Comparison of ENCODE assay signal across 35 cellular contexts in the genomic region with DNA sequence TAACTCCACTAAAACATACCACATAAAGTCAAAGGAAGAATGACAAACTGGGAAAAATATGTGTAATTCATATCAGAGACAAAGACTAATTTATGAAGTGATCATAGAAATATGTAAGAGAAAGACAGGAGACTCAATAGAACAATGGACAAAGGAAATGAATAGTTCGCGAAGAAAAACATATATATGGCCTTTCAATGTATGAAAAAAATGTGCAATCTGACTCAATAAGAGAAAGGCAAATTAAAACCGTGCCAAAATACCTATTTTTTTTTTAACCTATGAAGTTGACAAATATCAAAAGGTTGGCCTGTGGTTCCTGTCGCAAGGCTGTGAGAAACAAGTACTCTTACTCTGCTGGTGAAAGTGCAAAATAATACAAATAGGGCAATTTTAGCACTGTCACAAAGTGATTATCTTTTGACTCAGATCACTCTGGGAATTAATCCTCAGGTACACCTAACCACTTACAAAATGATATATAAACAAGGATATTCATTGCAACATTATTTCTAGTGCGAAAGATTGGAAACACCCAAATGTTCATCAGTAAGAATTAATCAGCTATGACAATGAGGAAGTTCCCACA. TPM values are rescaled to one million over a fixed set of nuclear protein-coding genes. Genes with fewer than 3 reads are reported as not detected.
DNase-seq lines count a peak whose midpoint lies in the region; ATAC-seq, FAIRE-seq and TF ChIP-seq lines count a peak whose summit lies in the region.
"Had no signal": no experiment of that assay in that cellular context is flagged by ENCODE, and none has a peak within 500 bp of the region (broad histone marks: within the 10 kb centered on the region; RNA-seq: fewer than 3 reads in every experiment).

No MANE protein-coding gene starts in this region.

- intact Hi-C loops in activated CD4-positive, alpha-beta T cell treated with anti-CD3 and anti-CD28 coated beads for 36 hours (cut with DNase I, micrococcal nuclease), result no loop called here
- intact Hi-C loops in PC-9 (cut with micrococcal nuclease; ENCODE audit: unreplicated experiment) (no loop called here), endothelial cell of umbilical vein (cut with micrococcal nuclease) (loop anchor here (1.0 to 10.0 kb wide), 5 partner anchors 78 to 366 kb away; a partner anchor contains a TSS)

- dilution Hi-C loops in endothelial cell of umbilical vein (cut with MboI; ENCODE audit: extremely low pct_ligation_motif_present, low sequenced_read_pairs), result no loop called here

- no peak overlapping the region for H3K27ac Mint-ChIP-seq in activated CD4-positive, alpha-beta T cell treated with anti-CD3 and anti-CD28 coated beads for 36 hours
- no peak overlapping the region for H3K27ac Mint-ChIP-seq in stimulated activated naive CD8-positive, alpha-beta T cell treated with anti-CD3 and anti-CD28 coated beads, Interleukin-15, amount 100 ng/mL, for 72 hours
- H3K27ac Mint-ChIP-seq: activated CD4-positive, alpha-beta T cell treated with anti-CD3 and anti-CD28 coated beads, Interleukin-2, amount 10 ng/mL, durations not matched to agents 7 days and 5 days; activated naive CD4-positive, alpha-beta T cell treated with anti-CD3 and anti-CD28 coated beads, Interleukin-2, amount 50 U/mL, for 24 hours; activated T-helper 2 cell treated with anti-CD3 and anti-CD28 coated beads, Interferon-gamma antibody, Interleukin-2, Interleukin-4, amounts not matched to agents 10 μg/mL and 5 μg/mL and 100 μg/mL, durations not matched to agents 14 hours and 24 hours and 36 hours; CD4-positive, alpha-beta memory T cell; endodermal cell; T-helper 2 cell treated with Interferon-gamma antibody and Interleukin-4, amounts not matched to agents 5 μg/mL and 100 μg/mL, for 36 hours had no signal

- H3K36me3 ChIP-seq in PC-9 (ENCODE audit: low read depth) (no peaks in the 10 kb centered on the region), endothelial cell of umbilical vein (ENCODE audit: control insufficient read depth in 2 of 2, extremely low read depth in 1 of 2, insufficient read depth in 2 of 2, low read length in 2 of 2) (no peaks in the 10 kb centered on the region)
- H3K36me3 ChIP-seq: cardiac muscle cell, tibial artery had no signal

- peak; percentile 79 for ATAC-seq in activated CD4-positive, alpha-beta T cell treated with anti-CD3 and anti-CD28 coated beads for 36 hours
- ATAC-seq in stimulated activated naive CD8-positive, alpha-beta T cell treated with anti-CD3 and anti-CD28 coated beads, Interleukin-15, amount 100 ng/mL, for 72 hours, result no peak
- ATAC-seq: left ventricle myocardium superior; naive thymus-derived CD4-positive, alpha-beta T cell had no signal

- peak; percentile 8 for DNase-seq in activated CD4-positive, alpha-beta T cell treated with anti-CD3 and anti-CD28 coated beads for 36 hours
- no peak for DNase-seq in activated CD4-positive, alpha-beta T cell treated with anti-CD3 and anti-CD28 coated beads, Interleukin-2, amount 50 U/mL, for 4 hours
- peak in 1 of 2 experiments; percentile 65 for DNase-seq in PC-9
- DNase-seq in endothelial cell of umbilical vein (ENCODE audit: low read depth, low spot score), result peak; percentile 89
- peak; percentile 15 for DNase-seq in non-pigmented ciliary epithelial cell (ENCODE audit: low read depth)
- no peak for DNase-seq in stimulated activated naive CD8-positive, alpha-beta T cell treated with anti-CD3 and anti-CD28 coated beads, Interleukin-15, amount 100 ng/mL, for 72 hours
- DNase-seq in putamen (ENCODE audit: low spot score), result no peak
- no peak for DNase-seq in GDM1 (lab: John Stamatoyannopoulos, UW)
- DNase-seq: activated CD4-positive, alpha-beta T cell treated with anti-CD3 and anti-CD28 coated beads, Interleukin-2, amount 10 ng/mL, durations not matched to agents 7 days and 5 days; activated CD8-positive, alpha-beta memory T cell treated with anti-CD3 and anti-CD28 coated beads, Interleukin-2, amount 50 U/mL, for 4 hours; amygdala; CD4-positive, alpha-beta memory T cell; DMS 273 treated with DMSO at 0.1 percent for 48 hours; endodermal cell; glutamatergic neuron; H7; islet precursor cell; left ventricle myocardium superior; midbrain; naive thymus-derived CD4-positive, alpha-beta T cell; NCI-H1436; NCI-H446 treated with DMSO at 0.1 percent for 48 hours; NCI-H82; occipital lobe; retina; small intestine; tibial artery had no signal

- H3F3A ChIP-seq in PC-9 (ENCODE audit: insufficient read depth, low read depth), result no peaks in the 10 kb centered on the region

- H3K4me3 Mint-ChIP-seq in activated CD4-positive, alpha-beta T cell treated with anti-CD3 and anti-CD28 coated beads for 36 hours, result no peak overlapping the region
- no peak overlapping the region for H3K4me3 Mint-ChIP-seq in stimulated activated naive CD8-positive, alpha-beta T cell treated with anti-CD3 and anti-CD28 coated beads, Interleukin-15, amount 100 ng/mL, for 72 hours
- H3K4me3 Mint-ChIP-seq: activated CD4-positive, alpha-beta T cell treated with anti-CD3 and anti-CD28 coated beads, Interleukin-2, amount 10 ng/mL, durations not matched to agents 7 days and 5 days; activated naive CD4-positive, alpha-beta T cell treated with anti-CD3 and anti-CD28 coated beads, Interleukin-2, amount 50 U/mL, for 24 hours; CD4-positive, alpha-beta memory T cell; endodermal cell; naive thymus-derived CD4-positive, alpha-beta T cell; T-helper 2 cell treated with Interferon-gamma antibody and Interleukin-4, amounts not matched to agents 5 μg/mL and 100 μg/mL, for 36 hours had no signal

- no peak overlapping the region for H3K4me3 ChIP-seq in PC-9
- H3K4me3 ChIP-seq in endothelial cell of umbilical vein (replicated peaks in 1 of 3; ENCODE audit: insufficient read depth in 1 of 3, low read depth in 1 of 3, low read length in 3 of 3), result peak overlapping the region in 1 of 3 experiments; percentile 18
- H3K4me3 ChIP-seq: cardiac muscle cell, coronary artery, tibial artery had no signal

- peaks cover 5% of the 10 kb centered on the region for H3K4me1 Mint-ChIP-seq in activated CD4-positive, alpha-beta T cell treated with anti-CD3 and anti-CD28 coated beads for 36 hours
- no peaks in the 10 kb centered on the region for H3K4me1 Mint-ChIP-seq in stimulated activated naive CD8-positive, alpha-beta T cell treated with anti-CD3 and anti-CD28 coated beads, Interleukin-15, amount 100 ng/mL, for 72 hours
- H3K4me1 Mint-ChIP-seq: activated CD4-positive, alpha-beta T cell treated with anti-CD3 and anti-CD28 coated beads, Interleukin-2, amount 10 ng/mL, durations not matched to agents 7 days and 5 days; activated naive CD4-positive, alpha-beta T cell treated with anti-CD3 and anti-CD28 coated beads, Interleukin-2, amount 50 U/mL, for 24 hours; endodermal cell; naive thymus-derived CD4-positive, alpha-beta T cell had no signal

- H2AFZ ChIP-seq in PC-9 (no peak overlapping the region), endothelial cell of umbilical vein (ENCODE audit: low read depth, low read length) (no peak overlapping the region)

- H3K9me3 ChIP-seq in PC-9 (ENCODE audit: insufficient read depth, low read depth), result no peaks in the 10 kb centered on the region; the same call in 1 of the 2 replicates
- H3K9me3 ChIP-seq in endothelial cell of umbilical vein (replicated peaks; ENCODE audit: control insufficient read depth, insufficient read depth, low read length), result no peaks in the 10 kb centered on the region
- H3K9me3 ChIP-seq: tibial artery had no signal

- POLR2A ChIA-PET in activated CD4-positive, alpha-beta T cell treated with anti-CD3 and anti-CD28 coated beads for 36 hours (lab: Charles Lee), result no interaction called here
- POLR2A ChIA-PET in PC-9 (lab: Charles Lee; ENCODE audit: unreplicated experiment), result interaction anchor here (0.7 kb wide), 1 partner anchor 1123 kb away, joined by 3 read pairs; no protein-coding TSS in a partner anchor
- POLR2A ChIA-PET in endothelial cell of umbilical vein (lab: Charles Lee), result no interaction called here

- no peaks in the 10 kb centered on the region for H3K9me3 Mint-ChIP-seq in activated CD4-positive, alpha-beta T cell treated with anti-CD3 and anti-CD28 coated beads for 36 hours (ENCODE audit: low read depth)
- H3K9me3 Mint-ChIP-seq in stimulated activated naive CD8-positive, alpha-beta T cell treated with anti-CD3 and anti-CD28 coated beads, Interleukin-15, amount 100 ng/mL, for 72 hours, result peaks cover 13 to 15% of the 10 kb centered on the region in 2 donors
- H3K9me3 Mint-ChIP-seq: activated T-helper 2 cell treated with anti-CD3 and anti-CD28 coated beads, Interferon-gamma antibody, Interleukin-2, Interleukin-4, amounts not matched to agents 10 μg/mL and 5 μg/mL and 100 μg/mL, durations not matched to agents 14 hours and 24 hours and 36 hours; endodermal cell; T-helper 2 cell treated with Interferon-gamma antibody and Interleukin-4, amounts not matched to agents 5 μg/mL and 100 μg/mL, for 36 hours had no signal

- no TSS peak for BruUV-seq in PC-9 (replicated peaks; lab: Mats Ljungman, UMichigan)
- TSS peak; percentile 84 for BruUV-seq in endothelial cell of umbilical vein (replicated peaks; lab: Mats Ljungman, UMichigan)

- H3K4me2 ChIP-seq in PC-9 (no peak overlapping the region), endothelial cell of umbilical vein (ENCODE audit: insufficient read depth, low read length) (peak overlapping the region; percentile 88)
- H3K4me2 ChIP-seq: KMS-11 had no signal

- H3K9ac ChIP-seq in endothelial cell of umbilical vein (replicated peaks; ENCODE audit: extremely low read depth, insufficient read depth, low read length), result peak overlapping the region; percentile 78
- H3K9ac ChIP-seq: KMS-11 had no signal

- H3K27me3 ChIP-seq in PC-9 (ENCODE audit: insufficient read depth, low read depth), result no peaks in the 10 kb centered on the region
- H3K27me3 ChIP-seq in endothelial cell of umbilical vein (ENCODE audit: control insufficient read depth in 2 of 2, insufficient read depth in 2 of 2, low read length in 2 of 2), result no peaks in the 10 kb centered on the region
- H3K27me3 ChIP-seq: cardiac muscle cell, tibial artery had no signal

- 0 out of 2 replicates have a peak, but pooled peaks cover 4% of the 10 kb centered on the region for H3K4me1 ChIP-seq in PC-9 (replicated peaks; ENCODE audit: insufficient read depth)
- H3K4me1 ChIP-seq in endothelial cell of umbilical vein (ENCODE audit: control insufficient read depth, extremely low read depth, insufficient read depth, low read length), result peaks cover 44% of the 10 kb centered on the region
- H3K4me1 ChIP-seq: tibial artery had no signal

- H3K79me2 ChIP-seq in PC-9 (ENCODE audit: low read depth), result no peaks in the 10 kb centered on the region
- no peaks in the 10 kb centered on the region for H3K79me2 ChIP-seq in endothelial cell of umbilical vein (ENCODE audit: control insufficient read depth, insufficient read depth, low read length)

- H3K27ac ChIP-seq in PC-9 (0 out of 2 replicates have a peak overlapping the region, but pooled peaks have one; percentile 1), endothelial cell of umbilical vein (ENCODE audit: insufficient read depth, low read depth, low read length) (peak overlapping the region; percentile 99)
- H3K27ac ChIP-seq: cardiac muscle cell, coronary artery, KMS-11, tibial artery had no signal

- H3K9me2 ChIP-seq in PC-9 (ENCODE audit: insufficient read depth), result no peaks in the 10 kb centered on the region

- peak; percentile 84 for FAIRE-seq in endothelial cell of umbilical vein (lab: Jason Lieb, UNC)
- FAIRE-seq: small intestine had no signal

- no peak for TF ChIP-seq POLR2A in endothelial cell of umbilical vein (IDR thresholded peaks at IDR 0.05; ENCODE audit: low read depth, low read length)

- H3K27me3 Mint-ChIP-seq in activated CD4-positive, alpha-beta T cell treated with anti-CD3 and anti-CD28 coated beads for 36 hours, result no peaks in the 10 kb centered on the region
- no peaks in the 10 kb centered on the region for H3K27me3 Mint-ChIP-seq in stimulated activated naive CD8-positive, alpha-beta T cell treated with anti-CD3 and anti-CD28 coated beads, Interleukin-15, amount 100 ng/mL, for 72 hours
- H3K27me3 Mint-ChIP-seq: activated CD4-positive, alpha-beta T cell treated with anti-CD3 and anti-CD28 coated beads, Interleukin-2, amount 10 ng/mL, durations not matched to agents 7 days and 5 days; activated naive CD4-positive, alpha-beta T cell treated with anti-CD3 and anti-CD28 coated beads, Interleukin-2, amount 50 U/mL, for 24 hours; CD4-positive, alpha-beta memory T cell had no signal

- H4K20me1 ChIP-seq in PC-9 (ENCODE audit: insufficient read depth) (no peaks in the 10 kb centered on the region), endothelial cell of umbilical vein (replicated peaks; ENCODE audit: control insufficient read depth, extremely low read depth, insufficient read depth, low read length) (no peaks in the 10 kb centered on the region)

- no peaks in the 10 kb centered on the region for H3K36me3 Mint-ChIP-seq in activated CD4-positive, alpha-beta T cell treated with anti-CD3 and anti-CD28 coated beads for 36 hours (ENCODE audit: low read depth)
- H3K36me3 Mint-ChIP-seq: activated naive CD4-positive, alpha-beta T cell treated with anti-CD3 and anti-CD28 coated beads, Interleukin-2, amount 50 U/mL, for 24 hours; CD4-positive, alpha-beta memory T cell; naive thymus-derived CD4-positive, alpha-beta T cell had no signal

- TF ChIP-seq CTCF in PC-9 (conservative IDR thresholded peaks at IDR 0.05) (no peak), endothelial cell of umbilical vein (IDR thresholded peaks at IDR 0.05; ENCODE audit: extremely low read depth in 1 of 2, insufficient read depth in 1 of 2, low read depth in 1 of 2, low read length in 2 of 2) (no peak)

- CTCF ChIA-PET in activated CD4-positive, alpha-beta T cell treated with anti-CD3 and anti-CD28 coated beads for 36 hours (lab: Charles Lee), result no interaction called here
- CTCF ChIA-PET in PC-9 (lab: Charles Lee), result interaction anchor here (0.5 kb wide), 1 partner anchor 1077 kb away, joined by 4 read pairs; no protein-coding TSS in a partner anchor
- CTCF ChIA-PET in endothelial cell of umbilical vein (lab: Charles Lee), result interaction anchor here (0.7 kb wide), 1 partner anchor 16 kb away, joined by 3 read pairs; no protein-coding TSS in a partner anchor

- H3K9me1 ChIP-seq in endothelial cell of umbilical vein (replicated peaks; ENCODE audit: control insufficient read depth, extremely low read depth, insufficient read depth, low read length), result no peaks in the 10 kb centered on the region

RNA-seq across cellular contexts. Expression of a gene that starts 3.7 kb away (rescaled TPM):
- total RNA-seq in activated CD4-positive, alpha-beta T cell treated with anti-CD3 and anti-CD28 coated beads for 36 hours, result not detected
- total RNA-seq in PC-9 (2021), result not detected in 2 replicates
- 0.44 TPM in 1 of 2 replicates, not detected in the other for total RNA-seq in endothelial cell of umbilical vein
- polyA plus RNA-seq in endothelial cell of umbilical vein, result 0.03 and 0.33 TPM in 2 replicates
- polyA plus RNA-seq in endothelial cell of umbilical vein (2011; cell fraction: cytosol; rRNA removed), result not detected in 2 replicates
- polyA plus RNA-seq in endothelial cell of umbilical vein (2011; cell fraction: nucleus; rRNA removed), result 1.2 and 1.6 TPM in 2 replicates
- polyA plus RNA-seq in endothelial cell of umbilical vein (2012), result not detected in 2 replicates
- polyA minus RNA-seq in endothelial cell of umbilical vein, result 0.13 TPM in 1 of 2 replicates, not detected in the other
- polyA minus RNA-seq in endothelial cell of umbilical vein (2011; cell fraction: cytosol; rRNA and poly(A)+ RNA removed), result not detected
- 0.53 and 0.67 TPM in 2 replicates for polyA minus RNA-seq in endothelial cell of umbilical vein (2011; cell fraction: nucleus; rRNA and poly(A)+ RNA removed)
- total RNA-seq: A172; activated CD4-positive, alpha-beta T cell treated with anti-CD3 and anti-CD28 coated beads, Interleukin-2, amount 10 ng/mL, durations not matched to agents 7 days and 5 days; activated T-helper 2 cell treated with anti-CD3 and anti-CD28 coated beads, Interferon-gamma antibody, Interleukin-2, Interleukin-4, amounts not matched to agents 10 μg/mL and 5 μg/mL and 100 μg/mL, durations not matched to agents 14 hours and 24 hours and 36 hours; cardiac muscle cell; CD4-positive, alpha-beta memory T cell; endodermal cell; G401; H7; left ventricle myocardium superior; naive thymus-derived CD4-positive, alpha-beta T cell; occipital lobe had no signal
- polyA plus RNA-seq: cardiac muscle cell; CD4-positive, alpha-beta memory T cell; naive thymus-derived CD4-positive, alpha-beta T cell; small intestine had no signal

Comparison
In these comparisons a context has a peak if more than half of its experiments do, and no peak if none do; other contexts are left out.
1. DNase-seq: peak in activated CD4-positive, alpha-beta T cell treated with anti-CD3 and anti-CD28 coated beads for 36 hours (single experiment), endothelial cell of umbilical vein (single experiment) and non-pigmented ciliary epithelial cell (single experiment); none in activated CD4-positive, alpha-beta T cell treated with anti-CD3 and anti-CD28 coated beads, Interleukin-2, amount 50 U/mL, for 4 hours (0 of 2), stimulated activated naive CD8-positive, alpha-beta T cell treated with anti-CD3 and anti-CD28 coated beads, Interleukin-15, amount 100 ng/mL, for 72 hours (0 of 2), putamen (single experiment) and GDM1 (single experiment).